Comparison of ENCODE assay signal across 1 cellular context in the genomic region with DNA sequence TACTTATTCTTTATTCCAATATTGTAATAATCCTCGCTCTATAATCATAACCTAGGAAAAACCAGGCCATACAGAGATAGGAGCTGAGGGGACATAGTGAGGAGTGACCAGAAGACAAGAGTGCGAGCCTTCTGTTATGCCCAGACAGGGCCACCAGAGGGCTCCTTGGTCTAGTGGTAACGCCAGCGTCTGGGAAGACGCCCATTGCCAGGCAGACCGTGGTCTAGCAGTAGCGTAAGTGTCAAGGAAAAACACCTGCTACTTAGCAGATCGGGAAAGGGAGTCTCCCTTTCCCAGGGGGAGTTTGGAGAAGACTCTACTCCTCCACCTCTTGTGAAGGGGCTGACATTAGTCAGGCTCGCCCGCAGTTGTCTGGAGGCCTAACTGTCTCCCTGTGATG.
A peak's percentile ranks its signal among the peaks of the same experiment; 100 is the strongest.
TF ChIP-seq lines count a peak whose summit lies in the region.

No MANE protein-coding gene starts in this region.

TF ChIP-seq in HepG2, 621 proteins besides CTCF, POLR2A, EP300 and RAD21:
- TF ChIP-seq, protein P1, sequence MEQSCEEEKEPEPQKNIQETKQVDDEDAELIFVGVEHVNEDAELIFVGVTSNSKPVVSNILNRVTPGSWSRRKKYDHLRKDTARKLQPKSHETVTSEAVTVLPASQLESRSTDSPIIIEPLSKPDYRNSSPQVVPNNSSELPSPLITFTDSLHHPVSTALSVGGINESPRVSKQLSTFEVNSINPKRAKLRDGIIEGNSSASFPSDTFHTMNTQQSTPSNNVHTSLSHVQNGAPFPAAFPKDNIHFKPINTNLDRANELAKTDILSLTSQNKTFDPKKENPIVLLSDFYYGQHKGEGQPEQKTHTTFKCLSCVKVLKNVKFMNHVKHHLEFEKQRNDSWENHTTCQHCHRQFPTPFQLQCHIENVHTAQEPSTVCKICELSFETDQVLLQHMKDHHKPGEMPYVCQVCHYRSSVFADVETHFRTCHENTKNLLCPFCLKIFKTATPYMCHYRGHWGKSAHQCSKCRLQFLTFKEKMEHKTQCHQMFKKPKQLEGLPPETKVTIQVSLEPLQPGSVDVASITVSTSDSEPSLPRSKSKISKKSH (CRISPR knock-in tag; IDR thresholded peaks at IDR 0.05; ENCODE audit: borderline replicate concordance) = peak; percentile 89
- peak; percentile 93; the same call in 1 of the 2 replicates for TF ChIP-seq SETDB1 (CRISPR knock-in tag; IDR thresholded peaks at IDR 0.05; ENCODE audit: borderline replicate concordance)
